Comparison of ENCODE assay signal across 20 cellular contexts in genomic region chr10:63434866-63435854, GRCh38. TPM values are rescaled to one million over a fixed set of nuclear protein-coding genes. Genes with fewer than 3 reads are reported as not detected.
DNase-seq lines count a peak whose midpoint lies in the region; ATAC-seq and TF ChIP-seq lines count a peak whose summit lies in the region.
"Had no signal": no experiment of that assay in that cellular context is flagged by ENCODE, and none has a peak within 500 bp of the region (broad histone marks: within the 10 kb centered on the region; RNA-seq: fewer than 3 reads in every experiment).

No MANE protein-coding gene starts in this region.

- H3K36me3 Mint-ChIP-seq in Calu3 (ENCODE audit: insufficient read depth, unreplicated experiment) (peaks cover 5% of the 10 kb centered on the region), endodermal cell (ENCODE audit: low read depth) (peaks cover 9% of the 10 kb centered on the region), neural progenitor cell (peaks cover 18% of the 10 kb centered on the region)
- H3K36me3 Mint-ChIP-seq: naive B cell had no signal

- H3K4me3 Mint-ChIP-seq in Calu3 (ENCODE audit: low read depth, unreplicated experiment) (peak overlapping the region; percentile 27), endodermal cell (no peak overlapping the region), neural progenitor cell (no peak overlapping the region)
- H3K4me3 Mint-ChIP-seq: activated naive CD8-positive, alpha-beta T cell; naive B cell had no signal

- CTCF ChIA-PET in Calu3 (lab: Charles Lee) = interaction anchor here (0.6 kb wide), 1 partner anchor 70 kb away, joined by 5 read pairs; no protein-coding TSS in a partner anchor

- H3K36me3 ChIP-seq in HAP-1 (replicated peaks) (no peaks in the 10 kb centered on the region), endodermal cell (ENCODE audit: control insufficient read depth, insufficient read depth, low read length) (peaks cover 15% of the 10 kb centered on the region), neural progenitor cell (no peaks in the 10 kb centered on the region)
- H3K36me3 ChIP-seq: BE2C, Peyer's patch had no signal

- DNase-seq in Calu3 = no peak
- peak; percentile 21 to 65 for DNase-seq in HAP-1 (ENCODE audit: low spot score in 2 of 2)
- no peak for DNase-seq in endodermal cell
- peak; percentile 46 for DNase-seq in neural progenitor cell (ENCODE audit: low spot score)
- no peak for DNase-seq in retina
- DNase-seq in SW480 (ENCODE audit: low spot score) = no peak
- DNase-seq: activated CD4-positive, alpha-beta T cell treated with anti-CD3 and anti-CD28 coated beads, Interleukin-2, amount 50 U/mL, for 4 hours; activated T-cell treated with anti-CD3 and anti-CD28 coated beads, Interleukin-2, amount 50 U/mL, for 1 hour; BE2C; effector CD4-positive, alpha-beta T cell; left colon; naive B cell; NCI-H2029 treated with DMSO at 0.1 percent for 48 hours; NCI-H526; Peyer's patch; stimulated activated CD4-positive, alpha-beta T cell treated with anti-CD3 and anti-CD28 coated beads, Interleukin-1b, Interleukin-23, amount 100 ng/mL, for 48 hours; substantia nigra had no signal

- peaks cover 4% of the 10 kb centered on the region for H3F3A ChIP-seq in neural progenitor cell (ENCODE audit: low read depth)

- peaks cover 35% of the 10 kb centered on the region for H3K4me1 ChIP-seq in HAP-1
- peaks cover 16% of the 10 kb centered on the region for H3K4me1 ChIP-seq in endodermal cell (ENCODE audit: control insufficient read depth, insufficient read depth, low read length)
- peaks cover 43% of the 10 kb centered on the region for H3K4me1 ChIP-seq in neural progenitor cell

- H2AFZ ChIP-seq in neural progenitor cell (replicated peaks) = no peak overlapping the region

- no peak for TF ChIP-seq CTCF in Calu3 (IDR thresholded peaks at IDR 0.05; ENCODE audit: unreplicated experiment)
- TF ChIP-seq CTCF in endodermal cell (conservative IDR thresholded peaks at IDR 0.05) = no peak
- TF ChIP-seq CTCF in neural progenitor cell (IDR thresholded peaks at IDR 0.05) = no peak

- peaks cover 42% of the 10 kb centered on the region for H3K4me1 Mint-ChIP-seq in Calu3 (ENCODE audit: low read depth, unreplicated experiment)
- H3K4me1 Mint-ChIP-seq in endodermal cell = peaks cover 32% of the 10 kb centered on the region
- H3K4me1 Mint-ChIP-seq in neural progenitor cell = peaks cover 8% of the 10 kb centered on the region

- 93 to 94% methylated on average over 8 to 13 of the region's 13 CpGs for WGBS in endodermal cell (ENCODE audit: insufficient coverage in 1 of 2, insufficient read length in 1 of 2), 2 experiments

- no peak overlapping the region for H3K4me3 ChIP-seq in HAP-1
- H3K4me3 ChIP-seq in endodermal cell (ENCODE audit: low read length) = peak overlapping the region; percentile 10
- H3K4me3 ChIP-seq in neural progenitor cell = no peak overlapping the region
- H3K4me3 ChIP-seq: Peyer's patch had no signal

- in situ Hi-C loops in HAP-1 (cut with MboI; ENCODE audit: low sequenced_read_pairs) = no loop called here

- peaks cover 67% of the 10 kb centered on the region for H4K20me1 ChIP-seq in neural progenitor cell (ENCODE audit: low read depth)

- H3K27me3 ChIP-seq in HAP-1 (ENCODE audit: low read depth) (no peaks in the 10 kb centered on the region), endodermal cell (ENCODE audit: control insufficient read depth, insufficient read depth, low read length, poor library complexity, severe bottlenecking) (no peaks in the 10 kb centered on the region), neural progenitor cell (no peaks in the 10 kb centered on the region)
- H3K27me3 ChIP-seq: BE2C, Peyer's patch had no signal

- BruUV-seq in Calu3 (replicated peaks; lab: Mats Ljungman, UMichigan) = no TSS peak

- intact Hi-C loops in Calu3 (cut with micrococcal nuclease; ENCODE audit: unreplicated experiment) = loop anchor here (5.0 to 10.0 kb wide), 2 partner anchors 48 to 170 kb away; no protein-coding TSS in a partner anchor

- no peak for ATAC-seq in HG03354 (IDR thresholded peaks at IDR 0.05; ENCODE audit: poor library complexity, severe bottlenecking, unreplicated experiment)
- ATAC-seq: HCT116, left colon had no signal

- H3K27ac ChIP-seq in endodermal cell (ENCODE audit: low read depth, low read length) (no peak overlapping the region), neural progenitor cell (no peak overlapping the region)
- H3K27ac ChIP-seq: Peyer's patch had no signal

- H3K9me3 ChIP-seq in HAP-1 (no peaks in the 10 kb centered on the region), endodermal cell (ENCODE audit: control insufficient read depth, low read length) (no peaks in the 10 kb centered on the region), neural progenitor cell (ENCODE audit: low read depth) (no peaks in the 10 kb centered on the region)
- H3K9me3 ChIP-seq: BE2C, Peyer's patch had no signal

- H3K9me3 Mint-ChIP-seq in Calu3 (ENCODE audit: low read depth, unreplicated experiment) (no peaks in the 10 kb centered on the region), endodermal cell (no peaks in the 10 kb centered on the region), neural progenitor cell (peaks cover 14% of the 10 kb centered on the region)
- H3K9me3 Mint-ChIP-seq: naive B cell had no signal

- peaks cover 100% of the 10 kb centered on the region for H3K79me2 ChIP-seq in neural progenitor cell (ENCODE audit: low read depth)

- H3K9ac ChIP-seq in endodermal cell (ENCODE audit: extremely low read depth, low read length, poor library complexity, severe bottlenecking) (no peak overlapping the region), neural progenitor cell (no peak overlapping the region)

- H3K27me3 Mint-ChIP-seq in Calu3 (ENCODE audit: unreplicated experiment) = no peaks in the 10 kb centered on the region
- H3K27me3 Mint-ChIP-seq in endodermal cell (ENCODE audit: insufficient read depth) = no peaks in the 10 kb centered on the region
- H3K27me3 Mint-ChIP-seq in neural progenitor cell (ENCODE audit: insufficient read depth, low read depth) = peaks cover 2% of the 10 kb centered on the region
- H3K27me3 Mint-ChIP-seq: activated naive CD8-positive, alpha-beta T cell; naive B cell had no signal

- H3K27ac Mint-ChIP-seq in Calu3 (ENCODE audit: unreplicated experiment) (peak overlapping the region; percentile 67), endodermal cell (peak overlapping the region; percentile 75), neural progenitor cell (no peak overlapping the region)
- H3K27ac Mint-ChIP-seq: activated naive CD8-positive, alpha-beta T cell had no signal

- no peak overlapping the region for H3K4me2 ChIP-seq in neural progenitor cell

RNA-seq across cellular contexts. Expression of gene JMJD1C, which starts 30.6 kb away (rescaled TPM):
- total RNA-seq in Calu3 (2022) = 67.6 and 73.1 TPM in 2 replicates
- 100 to 1,000 TPM in 1 of 2 donors, 10 to 100 TPM in 1; 91.3 to 114 TPM for total RNA-seq in endodermal cell
- polyA plus RNA-seq in endodermal cell (2013, experiment 1 of 2) = 79.6 TPM
- 73.7 TPM for polyA plus RNA-seq in endodermal cell (2013, experiment 2 of 2)
- total RNA-seq in neural progenitor cell (ENCODE audit: low replicate concordance) = 88.9 and 143 TPM in 2 replicates

Comparison
In these comparisons a context has a peak if more than half of its experiments do, and no peak if none do; other contexts are left out.
1. DNase-seq: peak in HAP-1 (2 of 2) and neural progenitor cell (single experiment); none in Calu3 (single experiment), endodermal cell (single experiment), retina (single experiment) and SW480 (single experiment).